ENCODE assay signal across 1 cellular context in the genomic region with DNA sequence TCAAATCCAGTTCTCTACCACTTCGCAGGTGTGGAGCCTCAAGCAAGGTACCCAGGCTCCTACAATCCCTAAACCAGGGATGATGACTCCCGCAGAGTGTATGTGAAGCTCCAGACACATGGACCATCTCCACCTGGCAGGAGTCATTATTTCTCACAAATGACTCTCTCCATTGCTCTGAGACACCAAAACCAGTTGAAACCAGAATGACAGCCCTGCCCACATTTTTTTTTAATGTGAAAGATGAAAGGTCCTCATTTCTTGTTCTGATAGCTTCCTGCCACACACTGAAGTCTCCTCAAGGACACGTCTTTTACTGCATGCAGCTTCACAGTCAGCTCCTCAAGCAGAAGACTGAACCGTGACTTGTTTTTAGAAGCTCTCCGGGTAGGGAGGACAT.
TF ChIP-seq lines count a peak whose summit lies in the region.

No MANE protein-coding gene starts in this region.

TF ChIP-seq in WTC11, 78 proteins besides CTCF, POLR2A, EP300 and RAD21 (continued from another document):
- TF ChIP-seq, protein P1, sequence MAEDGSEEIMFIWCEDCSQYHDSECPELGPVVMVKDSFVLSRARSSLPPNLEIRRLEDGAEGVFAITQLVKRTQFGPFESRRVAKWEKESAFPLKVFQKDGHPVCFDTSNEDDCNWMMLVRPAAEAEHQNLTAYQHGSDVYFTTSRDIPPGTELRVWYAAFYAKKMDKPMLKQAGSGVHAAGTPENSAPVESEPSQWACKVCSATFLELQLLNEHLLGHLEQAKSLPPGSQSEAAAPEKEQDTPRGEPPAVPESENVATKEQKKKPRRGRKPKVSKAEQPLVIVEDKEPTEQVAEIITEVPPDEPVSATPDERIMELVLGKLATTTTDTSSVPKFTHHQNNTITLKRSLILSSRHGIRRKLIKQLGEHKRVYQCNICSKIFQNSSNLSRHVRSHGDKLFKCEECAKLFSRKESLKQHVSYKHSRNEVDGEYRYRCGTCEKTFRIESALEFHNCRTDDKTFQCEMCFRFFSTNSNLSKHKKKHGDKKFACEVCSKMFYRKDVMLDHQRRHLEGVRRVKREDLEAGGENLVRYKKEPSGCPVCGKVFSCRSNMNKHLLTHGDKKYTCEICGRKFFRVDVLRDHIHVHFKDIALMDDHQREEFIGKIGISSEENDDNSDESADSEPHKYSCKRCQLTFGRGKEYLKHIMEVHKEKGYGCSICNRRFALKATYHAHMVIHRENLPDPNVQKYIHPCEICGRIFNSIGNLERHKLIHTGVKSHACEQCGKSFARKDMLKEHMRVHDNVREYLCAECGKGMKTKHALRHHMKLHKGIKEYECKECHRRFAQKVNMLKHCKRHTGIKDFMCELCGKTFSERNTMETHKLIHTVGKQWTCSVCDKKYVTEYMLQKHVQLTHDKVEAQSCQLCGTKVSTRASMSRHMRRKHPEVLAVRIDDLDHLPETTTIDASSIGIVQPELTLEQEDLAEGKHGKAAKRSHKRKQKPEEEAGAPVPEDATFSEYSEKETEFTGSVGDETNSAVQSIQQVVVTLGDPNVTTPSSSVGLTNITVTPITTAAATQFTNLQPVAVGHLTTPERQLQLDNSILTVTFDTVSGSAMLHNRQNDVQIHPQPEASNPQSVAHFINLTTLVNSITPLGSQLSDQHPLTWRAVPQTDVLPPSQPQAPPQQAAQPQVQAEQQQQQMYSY (CRISPR knock-in tag; IDR thresholded peaks at IDR 0.05): no peak
- TF ChIP-seq IRF1 (CRISPR knock-in tag; IDR thresholded peaks at IDR 0.05) (no peak), FOXK1 (CRISPR knock-in tag; IDR thresholded peaks at IDR 0.05) (no peak), IRF2 (CRISPR knock-in tag; IDR thresholded peaks at IDR 0.05; ENCODE audit: borderline replicate concordance, low read depth) (no peak), EMX1 (CRISPR knock-in tag; IDR thresholded peaks at IDR 0.05) (no peak), ETV6 (CRISPR knock-in tag; IDR thresholded peaks at IDR 0.05) (no peak), ZNF512 (CRISPR knock-in tag; IDR thresholded peaks at IDR 0.05; ENCODE audit: borderline replicate concordance) (no peak), ZNF396 (CRISPR knock-in tag; IDR thresholded peaks at IDR 0.05; ENCODE audit: borderline replicate concordance) (no peak), TCF7 (CRISPR knock-in tag; IDR thresholded peaks at IDR 0.05; ENCODE audit: low read depth) (no peak), RELA (CRISPR knock-in tag; IDR thresholded peaks at IDR 0.05; ENCODE audit: borderline replicate concordance) (no peak), GABPB1 (CRISPR knock-in tag; IDR thresholded peaks at IDR 0.05) (no peak), ZNF416 (CRISPR knock-in tag; IDR thresholded peaks at IDR 0.05) (no peak), ATF6 (CRISPR knock-in tag; IDR thresholded peaks at IDR 0.05) (no peak), ZNF532 (CRISPR knock-in tag; IDR thresholded peaks at IDR 0.05; ENCODE audit: borderline replicate concordance) (no peak), ELF4 (CRISPR knock-in tag; IDR thresholded peaks at IDR 0.05; ENCODE audit: low read depth) (no peak)
- TF ChIP-seq, protein P2, sequence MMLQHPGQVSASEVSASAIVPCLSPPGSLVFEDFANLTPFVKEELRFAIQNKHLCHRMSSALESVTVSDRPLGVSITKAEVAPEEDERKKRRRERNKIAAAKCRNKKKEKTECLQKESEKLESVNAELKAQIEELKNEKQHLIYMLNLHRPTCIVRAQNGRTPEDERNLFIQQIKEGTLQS (CRISPR knock-in tag; conservative IDR thresholded peaks at IDR 0.05): no peak
